Comparison of ENCODE assay signal across 20 cellular contexts in genomic region chr3:171854649-171855305, GRCh38. TPM values are rescaled to one million over a fixed set of nuclear protein-coding genes. Genes with fewer than 3 reads are reported as not detected.
DNase-seq lines count a peak whose midpoint lies in the region; ATAC-seq, FAIRE-seq and TF ChIP-seq lines count a peak whose summit lies in the region.
"Had no signal": no experiment of that assay in that cellular context is flagged by ENCODE, and none has a peak within 500 bp of the region (broad histone marks: within the 10 kb centered on the region; RNA-seq: fewer than 3 reads in every experiment).

No MANE protein-coding gene starts in this region.

- POLR2A ChIA-PET in HCT116 (lab: Charles Lee) (no interaction called here), PC-3 (lab: Charles Lee; ENCODE audit: unreplicated experiment) (no interaction called here)

- H3K9ac ChIP-seq in HCT116 (ENCODE audit: low read length), result no peak overlapping the region
- H3K9ac ChIP-seq in PC-3 (ENCODE audit: low read length), result no peak overlapping the region
- H3K9ac ChIP-seq: SK-N-SH had no signal

- no peaks in the 10 kb centered on the region for H3F3A ChIP-seq in PC-3 (ENCODE audit: low read length, unreplicated experiment)

- H3K4me3 ChIP-seq in HCT116 (replicated peaks in 1 of 2; ENCODE audit: low read depth in 1 of 2, low read length in 2 of 2) (no peak overlapping the region), PC-3 (ENCODE audit: low read length) (no peak overlapping the region; the same call in 1 of the 2 replicates), uterus (no peak overlapping the region)

- DNase-seq in DMS53 (lab: John Stamatoyannopoulos, UW) (peak; percentile 25), DMS53 treated with DMSO at 0.1 percent for 48 hours (lab: John Stamatoyannopoulos, UW; ENCODE audit: unreplicated experiment) (no peak), HCT116 (ENCODE audit: low read depth, low spot score) (peak; percentile 13), PC-3 (peak; percentile 22), uterus (no peak), GOT3 (lab: John Stamatoyannopoulos, UW) (no peak), NCI-H526 treated with DMSO at 0.1 percent for 48 hours (lab: John Stamatoyannopoulos, UW) (no peak)
- DNase-seq: C1 segment of cervical spinal cord, HCEC 1CT, Kasumi-1, MM.1S, NCI-H1105, NCI-H1694, NCI-H510A, SHP77, SK-N-SH, T-cell had no signal

- TF ChIP-seq CTCF in HCT116 (IDR thresholded peaks at IDR 0.05 in 2 of 3, conservative IDR thresholded peaks at IDR 0.05 in 1 of 3; ENCODE audit: borderline replicate concordance in 1 of 3, insufficient read depth in 1 of 3, low read depth in 2 of 3, low read length in 2 of 3), result no peak
- no peak for TF ChIP-seq CTCF in PC-3 (conservative IDR thresholded peaks at IDR 0.05; ENCODE audit: low read depth, low read length)
- no peak for TF ChIP-seq CTCF in uterus (IDR thresholded peaks at IDR 0.05)

- ATAC-seq in HCT116, result no peak
- ATAC-seq in PC-3, result no peak
- ATAC-seq: T-cell had no signal

- RAD21 ChIA-PET in HCT116 (lab: Charles Lee; ENCODE audit: low non-redundant PET in 1 of 2, low total read pairs in 2 of 2, uncharacterized antibody in 2 of 2, unreplicated experiment in 2 of 2), result no interaction called here

- intact Hi-C loops in HCT116 (cut with micrococcal nuclease), result no loop called here
- intact Hi-C loops in PC-3 (cut with micrococcal nuclease), result no loop called here
- intact Hi-C loops in uterus (cut with DNase I; ENCODE audit: low total_unique reads), result no loop called here

- no peak overlapping the region for H3K27ac ChIP-seq in HCT116 (ENCODE audit: low read depth, low read length)
- H3K27ac ChIP-seq in PC-3 (ENCODE audit: low read length), result no peak overlapping the region
- no peak overlapping the region for H3K27ac ChIP-seq in uterus

- peak; percentile 61 for FAIRE-seq in islet of Langerhans (lab: Jason Lieb, UNC)
- FAIRE-seq: RCC 7860 had no signal

- no peak overlapping the region for H2AFZ ChIP-seq in HCT116 (ENCODE audit: low read depth, low read length, poor library complexity, severe bottlenecking)
- no peak overlapping the region for H2AFZ ChIP-seq in PC-3 (ENCODE audit: low read length)

- no peaks in the 10 kb centered on the region for H3K9me2 ChIP-seq in HCT116 (ENCODE audit: insufficient read depth)
- H3K9me2 ChIP-seq in PC-3 (replicated peaks; ENCODE audit: low read length), result no peaks in the 10 kb centered on the region
- H3K9me2 ChIP-seq: SK-N-SH had no signal

- H3K9me3 ChIP-seq in HCT116 (ENCODE audit: control insufficient read depth in 1 of 2, insufficient read depth in 1 of 2, low read depth in 1 of 2, low read length in 2 of 2) (peaks cover 7 to 13% of the 10 kb centered on the region in 2 experiments; a peak in 2 of 4 replicates), PC-3 (ENCODE audit: low read length) (peaks cover 28% of the 10 kb centered on the region), uterus (no peaks in the 10 kb centered on the region)

- TF ChIP-seq POLR2A in HCT116 (IDR thresholded peaks at IDR 0.05; ENCODE audit: borderline replicate concordance, extremely low read depth, insufficient read depth, insufficient read length) (no peak), uterus (IDR thresholded peaks at IDR 0.05) (no peak)

- H3K27me3 ChIP-seq in HCT116 (ENCODE audit: insufficient read depth, low read length) (no peaks in the 10 kb centered on the region), PC-3 (ENCODE audit: low read length) (no peaks in the 10 kb centered on the region), uterus (no peaks in the 10 kb centered on the region)

- H4K20me1 ChIP-seq in HCT116 (ENCODE audit: insufficient read depth) (no peaks in the 10 kb centered on the region), PC-3 (ENCODE audit: low read length) (no peaks in the 10 kb centered on the region)

- H3K79me2 ChIP-seq in HCT116 (ENCODE audit: insufficient read depth, low read length), result no peaks in the 10 kb centered on the region
- H3K79me2 ChIP-seq in PC-3 (ENCODE audit: low read length), result no peaks in the 10 kb centered on the region

- no TSS peak for BruUV-seq in HCT116 (replicated peaks; lab: Mats Ljungman, UMichigan)
- no TSS peak for BruUV-seq in PC-3 (replicated peaks; lab: Mats Ljungman, UMichigan)

- H3K36me3 ChIP-seq in HCT116 (ENCODE audit: control insufficient read depth in 1 of 2, insufficient read depth in 2 of 2, low read length in 2 of 2) (no peaks in the 10 kb centered on the region), PC-3 (ENCODE audit: low read depth, low read length) (peaks cover 13% of the 10 kb centered on the region; the same call in 1 of the 2 replicates), uterus (no peaks in the 10 kb centered on the region)

- CTCF ChIA-PET in HCT116 (lab: Charles Lee) (no interaction called here), PC-3 (lab: Charles Lee) (no interaction called here)

- H3K4me2 ChIP-seq in HCT116 (ENCODE audit: low read length) (no peak overlapping the region), PC-3 (ENCODE audit: low read length) (no peak overlapping the region)
- H3K4me2 ChIP-seq: SK-N-SH had no signal

- no peak for TF ChIP-seq RAD21 in HCT116 (IDR thresholded peaks at IDR 0.05; ENCODE audit: low read depth)

- H3K4me1 ChIP-seq in HCT116 (ENCODE audit: control insufficient read depth in 1 of 2, insufficient read depth in 2 of 2, low read length in 2 of 2), result peaks cover 0 to 6% of the 10 kb centered on the region in 2 experiments; a peak in 1 of 4 replicates
- H3K4me1 ChIP-seq in PC-3 (ENCODE audit: insufficient read depth, low read length), result peaks cover 5% of the 10 kb centered on the region; the same call in 1 of the 2 replicates
- no peaks in the 10 kb centered on the region for H3K4me1 ChIP-seq in uterus

TF ChIP-seq in HCT116, 20 proteins besides CTCF, POLR2A, EP300 and RAD21:
- TF ChIP-seq ELF1 (IDR thresholded peaks at IDR 0.05; ENCODE audit: borderline replicate concordance, low read depth) (no peak), CBX3 (IDR thresholded peaks at IDR 0.05; ENCODE audit: low read depth) (peak; percentile 94)

RNA-seq across cellular contexts. Expression of gene TMEM212, which starts 11.6 kb away (rescaled TPM):
- total RNA-seq in HCT116 (2021; ENCODE audit: unreplicated experiment) (not detected), PC-3 (2014; rRNA removed) (not detected in 2 replicates), uterus (1 to 10 TPM in 1 of 4 donors, not detected in 3; 1.2 TPM)
- polyA plus RNA-seq in HCT116 (2012), result not detected in 2 replicates
- total RNA-seq: A172, T-cell had no signal
- polyA plus RNA-seq: SK-N-SH had no signal

RNA-seq across cellular contexts. Expression of gene PLD1, which starts 44.5 kb away (rescaled TPM):
- total RNA-seq in HCT116 (2021; ENCODE audit: unreplicated experiment) (8.4 TPM), PC-3 (2014; rRNA removed) (7.3 and 8.3 TPM in 2 replicates), uterus (10 to 100 TPM; 15.6 to 94.8 (median 30.8) TPM)
- polyA plus RNA-seq in HCT116 (2012), result 2.5 and 2.6 TPM in 2 replicates

Comparison
In these comparisons a context has a peak if more than half of its experiments do, and no peak if none do; other contexts are left out.
1. DNase-seq: peak in DMS53 (single experiment), HCT116 (single experiment) and PC-3 (single experiment); none in DMS53 treated with DMSO at 0.1 percent for 48 hours (single experiment), uterus (0 of 2), GOT3 (single experiment) and NCI-H526 treated with DMSO at 0.1 percent for 48 hours (single experiment).